Comparison of ENCODE assay signal across 25 cellular contexts in the genomic region with DNA sequence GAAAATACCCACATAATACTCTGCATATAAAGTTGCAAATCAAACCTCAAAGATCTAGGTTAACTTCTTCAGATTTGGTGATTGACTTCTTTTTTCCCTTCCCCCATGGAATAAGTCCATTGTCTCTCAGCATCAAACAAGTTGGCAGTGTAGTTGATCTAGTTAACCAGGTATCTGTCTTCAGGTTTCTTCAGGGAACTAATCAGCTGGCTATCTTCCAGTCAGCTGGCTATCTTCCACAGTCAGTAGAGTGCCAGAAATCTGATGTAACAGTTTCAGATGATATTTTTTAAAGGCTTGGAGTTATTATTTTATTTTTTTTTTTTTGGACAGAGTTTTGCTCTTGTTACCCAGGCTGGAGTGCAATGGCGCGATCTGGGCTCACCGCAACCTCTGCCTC. TPM values are rescaled to one million over a fixed set of nuclear protein-coding genes. Genes with fewer than 3 reads are reported as not detected.
"Had no signal": no experiment of that assay in that cellular context is flagged by ENCODE, and none has a peak within 500 bp of the region (broad histone marks: within the 10 kb centered on the region; RNA-seq: fewer than 3 reads in every experiment).

No MANE protein-coding gene starts in this region.

- H3K27me3 ChIP-seq: body of pancreas, gastrocnemius medialis, right lobe of liver, suprapubic skin, tibial nerve had no signal

- ATAC-seq: activated CD4-positive, CD25-positive, alpha-beta regulatory T cell treated with anti-CD3 and anti-CD28 coated beads, Interleukin-2, amount 50 U/mL, for 24 hours; activated CD8-positive, alpha-beta memory T cell treated with anti-CD3 and anti-CD28 coated beads, Interleukin-2, amount 10 ng/mL, durations not matched to agents 7 days and 5 days; activated CD8-positive, alpha-beta T cell treated with anti-CD3 and anti-CD28 coated beads for 36 hours; body of pancreas; esophagus mucosa; gastrocnemius medialis; left cardiac atrium; right lobe of liver; stimulated activated naive CD8-positive, alpha-beta T cell treated with anti-CD3 and anti-CD28 coated beads, Interleukin-15, amount 100 ng/mL, for 72 hours had no signal

- H3K4me1 ChIP-seq: body of pancreas, gastrocnemius medialis, right lobe of liver had no signal

- H3K27ac Mint-ChIP-seq: activated CD4-positive, alpha-beta T cell treated with anti-CD3 and anti-CD28 coated beads, Interleukin-2, amount 10 ng/mL, durations not matched to agents 24 days and 14 days; activated CD8-positive, alpha-beta memory T cell treated with anti-CD3 and anti-CD28 coated beads, Interleukin-2, amount 10 ng/mL, durations not matched to agents 7 days and 5 days; activated CD8-positive, alpha-beta T cell treated with anti-CD3 and anti-CD28 coated beads for 36 hours; activated naive CD4-positive, alpha-beta T cell treated with anti-CD3 and anti-CD28 coated beads, Interleukin-2, amount 10 ng/mL, durations not matched to agents 7 days and 5 days; dendritic cell treated with granulocyte-macrophage colony-stimulating factor and Interleukin-4, amounts not matched to agents 40 ng/mL and 50 ng/mL, for 4 days; stimulated activated naive CD8-positive, alpha-beta T cell treated with anti-CD3 and anti-CD28 coated beads, Interleukin-15, amount 100 ng/mL, for 72 hours had no signal

- H3K27me3 Mint-ChIP-seq: activated CD8-positive, alpha-beta T cell treated with anti-CD3 and anti-CD28 coated beads for 36 hours; dendritic cell treated with granulocyte-macrophage colony-stimulating factor and Interleukin-4, amounts not matched to agents 40 ng/mL and 50 ng/mL, for 4 days; memory B cell; stimulated activated naive CD8-positive, alpha-beta T cell treated with anti-CD3 and anti-CD28 coated beads, Interleukin-15, amount 100 ng/mL, for 72 hours had no signal

- H3K9me3 Mint-ChIP-seq: activated CD8-positive, alpha-beta T cell treated with anti-CD3 and anti-CD28 coated beads for 36 hours; activated naive CD4-positive, alpha-beta T cell treated with anti-CD3 and anti-CD28 coated beads, Interleukin-2, amount 10 ng/mL, durations not matched to agents 7 days and 5 days; dendritic cell treated with granulocyte-macrophage colony-stimulating factor and Interleukin-4, amounts not matched to agents 40 ng/mL and 50 ng/mL, for 4 days; memory B cell; neural crest cell; stimulated activated naive CD8-positive, alpha-beta T cell treated with anti-CD3 and anti-CD28 coated beads, Interleukin-15, amount 100 ng/mL, for 72 hours had no signal

- H3K4me3 ChIP-seq: body of pancreas, gastrocnemius medialis, right lobe of liver, skin epidermis, suprapubic skin, tibial nerve had no signal

- DNase-seq: activated CD4-positive, alpha-beta T cell treated with anti-CD3 and anti-CD28 coated beads, Interleukin-2, amount 10 ng/mL, durations not matched to agents 24 days and 14 days; activated CD8-positive, alpha-beta memory T cell treated with anti-CD3 and anti-CD28 coated beads, Interleukin-2, amount 10 ng/mL, durations not matched to agents 7 days and 5 days; activated CD8-positive, alpha-beta T cell treated with anti-CD3 and anti-CD28 coated beads for 36 hours; activated effector memory CD4-positive, alpha-beta T cell treated with anti-CD3 and anti-CD28 coated beads, Interleukin-2, amount 50 U/mL, for 16 hours; activated naive CD4-positive, alpha-beta T cell treated with anti-CD3 and anti-CD28 coated beads, Interleukin-2, amount 10 ng/mL, durations not matched to agents 7 days and 5 days; activated T-cell treated with anti-CD3 and anti-CD28 coated beads for 4 hours; body of pancreas; caudate nucleus; effector CD8-positive, alpha-beta T cell; gastrocnemius medialis; head of caudate nucleus; hypothalamus; left cardiac atrium; occipital lobe; right lobe of liver; stimulated activated CD4-positive, alpha-beta T cell treated with anti-CD3 and anti-CD28 coated beads, Interleukin-1b, Interleukin-23, amount 100 ng/mL, for 48 hours; stimulated activated naive CD8-positive, alpha-beta T cell treated with anti-CD3 and anti-CD28 coated beads, Interleukin-15, amount 100 ng/mL, for 72 hours had no signal

- H3K4me3 Mint-ChIP-seq: activated CD4-positive, alpha-beta T cell treated with anti-CD3 and anti-CD28 coated beads, Interleukin-2, amount 10 ng/mL, durations not matched to agents 24 days and 14 days; activated CD8-positive, alpha-beta memory T cell treated with anti-CD3 and anti-CD28 coated beads, Interleukin-2, amount 10 ng/mL, durations not matched to agents 7 days and 5 days; activated CD8-positive, alpha-beta T cell treated with anti-CD3 and anti-CD28 coated beads for 36 hours; activated naive CD4-positive, alpha-beta T cell treated with anti-CD3 and anti-CD28 coated beads, Interleukin-2, amount 10 ng/mL, durations not matched to agents 7 days and 5 days; dendritic cell treated with granulocyte-macrophage colony-stimulating factor and Interleukin-4, amounts not matched to agents 40 ng/mL and 50 ng/mL, for 4 days; memory B cell; neural crest cell; stimulated activated naive CD8-positive, alpha-beta T cell treated with anti-CD3 and anti-CD28 coated beads, Interleukin-15, amount 100 ng/mL, for 72 hours had no signal

- H3K36me3 ChIP-seq: gastrocnemius medialis, right lobe of liver, suprapubic skin, tibial nerve had no signal

- H3K4me1 Mint-ChIP-seq: activated CD4-positive, alpha-beta T cell treated with anti-CD3 and anti-CD28 coated beads, Interleukin-2, amount 10 ng/mL, durations not matched to agents 24 days and 14 days; activated CD8-positive, alpha-beta memory T cell treated with anti-CD3 and anti-CD28 coated beads, Interleukin-2, amount 10 ng/mL, durations not matched to agents 7 days and 5 days; activated naive CD4-positive, alpha-beta T cell treated with anti-CD3 and anti-CD28 coated beads, Interleukin-2, amount 10 ng/mL, durations not matched to agents 7 days and 5 days had no signal

- H3K9me3 ChIP-seq: body of pancreas, gastrocnemius medialis, right lobe of liver, suprapubic skin, tibial nerve had no signal

- H3K27ac ChIP-seq: body of pancreas, gastrocnemius medialis, right lobe of liver, skin epidermis, suprapubic skin, tibial nerve had no signal

- H3K36me3 Mint-ChIP-seq: memory B cell had no signal

RNA-seq across cellular contexts. Expression of a gene that starts 16.8 kb away (rescaled TPM):
- total RNA-seq: gastrocnemius medialis, neural crest cell had no signal
